Comparison of ENCODE assay signal across 8 cellular contexts in the genomic region with DNA sequence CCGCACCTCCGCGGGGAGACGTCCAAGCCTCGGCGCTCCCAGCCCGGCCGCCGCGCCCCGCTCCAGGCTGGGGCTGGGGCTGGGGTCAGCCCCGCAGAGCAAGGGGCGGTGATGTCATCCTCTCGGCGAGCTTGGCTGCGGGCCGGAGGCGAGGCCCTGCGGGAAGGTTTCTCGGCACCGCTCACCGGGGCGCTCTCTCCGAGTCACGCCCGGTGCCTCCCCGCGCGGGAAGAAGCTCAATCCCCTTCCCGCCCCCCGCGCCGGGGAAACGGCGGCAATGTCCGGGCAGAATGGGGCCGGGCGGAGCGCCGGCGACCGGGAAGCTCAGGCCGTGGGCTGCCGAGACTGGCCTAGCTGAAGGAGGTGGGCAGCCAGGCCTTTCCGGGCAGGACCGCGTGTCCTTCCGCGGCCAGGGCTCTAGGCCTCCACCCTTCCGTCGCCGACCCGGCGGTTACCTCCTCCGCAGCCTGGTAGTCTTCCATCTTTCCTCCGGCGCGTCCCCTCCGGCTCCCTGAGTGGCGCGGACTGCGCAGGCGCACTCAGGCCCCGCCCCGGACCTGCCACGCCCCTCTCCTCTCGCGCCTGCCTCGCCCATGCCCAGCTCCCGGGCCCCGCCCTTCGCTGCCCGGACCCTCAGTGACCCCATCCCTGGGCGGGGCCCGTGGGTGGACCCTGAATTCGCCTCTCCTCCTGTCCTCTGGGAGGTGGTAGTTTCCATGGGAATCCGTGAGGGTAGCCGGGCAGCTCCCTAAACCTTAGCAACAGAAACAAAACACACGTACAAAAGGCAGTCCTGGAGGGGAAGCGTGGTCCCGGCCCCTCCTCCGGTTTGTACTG. TPM values are rescaled to one million over a fixed set of nuclear protein-coding genes. Genes with fewer than 3 reads are reported as not detected.
DNase-seq lines count a peak whose midpoint lies in the region; ATAC-seq and TF ChIP-seq lines count a peak whose summit lies in the region.

DYNLT1 (minus strand) TSS at position 517 of the 837 bp plus-strand sequence; CDS start at position 482, 35 bp downstream.

- H3K9me3 ChIP-seq in upper lobe of right lung, result no peaks in the 10 kb centered on the region

- H3K27ac ChIP-seq in upper lobe of right lung, result peak within 1 kb of the TSS; percentile 99

- H3K4me3 Mint-ChIP-seq in progenitor cell of endocrine pancreas (ENCODE audit: low read depth), result peak within 1 kb of the TSS; percentile 98

- TF ChIP-seq CTCF in GM12875 (IDR thresholded peaks at IDR 0.05; ENCODE audit: borderline replicate concordance, insufficient read depth, low read depth, low read length) (no peak), progenitor cell of endocrine pancreas (IDR thresholded peaks at IDR 0.05; ENCODE audit: unreplicated experiment) (no peak), upper lobe of right lung (IDR thresholded peaks at IDR 0.05) (no peak)

- DNase-seq in NCI-H1417 (lab: John Stamatoyannopoulos, UW) (peak; percentile 88 to 99 (median 98)), amniotic stem cell (lab: John Stamatoyannopoulos, UW) (peak; percentile 63), left cardiac atrium (peak; percentile 95), progenitor cell of endocrine pancreas (ENCODE audit: low spot score, unreplicated experiment) (peak; percentile 93), upper lobe of right lung (peak; percentile 97)

- H3K36me3 Mint-ChIP-seq in progenitor cell of endocrine pancreas (ENCODE audit: insufficient read depth), result peaks cover 6% of the 10 kb centered on the region

- peaks cover 16% of the 10 kb centered on the region for H3K36me3 ChIP-seq in upper lobe of right lung

- intact Hi-C loops in T-helper 1 cell treated with Interleukin-12 subunit alpha and Interleukin-12 subunit beta and Interleukin-4 antibody, amounts not matched to agents 30 ng/mL and 1 ng/mL, for 36 hours (cut with micrococcal nuclease), result loop anchor here (1.0 to 10.0 kb wide), 10 partner anchors 9 to 1262 kb away; partner anchors contain the start of genes GTF2H5, SERAC1, TCP1 and ZDHHC14
- intact Hi-C loops in left cardiac atrium (cut with DNase I) (no loop called here), upper lobe of right lung (cut with DNase I) (no loop called here)

- H3K27me3 Mint-ChIP-seq in progenitor cell of endocrine pancreas, result peaks cover 2% of the 10 kb centered on the region

- H3K27ac Mint-ChIP-seq in progenitor cell of endocrine pancreas, result peak within 1 kb of the TSS; percentile 99

- peaks cover 34% of the 10 kb centered on the region for H3K4me1 Mint-ChIP-seq in progenitor cell of endocrine pancreas (ENCODE audit: low read depth)

- ATAC-seq in HG02642 (IDR thresholded peaks at IDR 0.05; ENCODE audit: poor library complexity, unreplicated experiment) (peak; percentile 73), left cardiac atrium (peak; percentile 96), upper lobe of right lung (peak; percentile 96)

- H3K4me1 ChIP-seq in upper lobe of right lung, result peaks cover 44% of the 10 kb centered on the region

- H3K9me3 Mint-ChIP-seq in progenitor cell of endocrine pancreas (ENCODE audit: low read depth), result no peaks in the 10 kb centered on the region

- no peaks in the 10 kb centered on the region for H3K27me3 ChIP-seq in upper lobe of right lung

- H3K4me3 ChIP-seq in GM12875 (ENCODE audit: low read depth, low read length) (peak within 1 kb of the TSS; percentile 82), upper lobe of right lung (peak within 1 kb of the TSS; percentile 98)

RNA-seq across cellular contexts. Expression of gene DYNLT1, which starts in this region (rescaled TPM):
- total RNA-seq in T-helper 1 cell treated with Interleukin-12 subunit alpha and Interleukin-12 subunit beta and Interleukin-4 antibody, amounts not matched to agents 30 ng/mL and 1 ng/mL, for 36 hours, result 113 and 122 TPM in 2 replicates
- 10 to 100 TPM; 73.6 to 90.6 TPM for total RNA-seq in left cardiac atrium
- total RNA-seq in progenitor cell of endocrine pancreas, result 124 and 126 TPM in 2 replicates
- 104 TPM for total RNA-seq in upper lobe of right lung

Comparison
In these comparisons a context has a peak if more than half of its experiments do, and no peak if none do; other contexts are left out.
1. Peak in every context shown above with its lines: DNase-seq, ATAC-seq, H3K4me3 ChIP-seq and H3K27ac ChIP-seq.